ENCODE assay signal across 12 cellular contexts in genomic region chr11:102269927-102270326, GRCh38. TPM values are rescaled to one million over a fixed set of nuclear protein-coding genes. Genes with fewer than 3 reads are reported as not detected.
DNase-seq lines count a peak whose midpoint lies in the region; ATAC-seq and TF ChIP-seq lines count a peak whose summit lies in the region.
"Had no signal": no experiment of that assay in that cellular context is flagged by ENCODE, and none has a peak within 500 bp of the region (broad histone marks: within the 10 kb centered on the region; RNA-seq: fewer than 3 reads in every experiment).

No MANE protein-coding gene starts in this region.

- peaks cover 15% of the 10 kb centered on the region for H3K27me3 Mint-ChIP-seq in activated CD8-positive, alpha-beta T cell treated with anti-CD3 and anti-CD28 coated beads for 36 hours
- peaks cover 42% of the 10 kb centered on the region for H3K27me3 Mint-ChIP-seq in activated CD8-positive, alpha-beta T cell treated with anti-CD3 and anti-CD28 coated beads, Interleukin-2, amount 10 ng/mL, durations not matched to agents 7 days and 5 days (ENCODE audit: low read depth)

- H3F3A ChIP-seq in PC-9 (ENCODE audit: insufficient read depth, low read depth) = peaks cover 34% of the 10 kb centered on the region
- H3F3A ChIP-seq in smooth muscle cell (ENCODE audit: low read depth) = peaks cover 4% of the 10 kb centered on the region

- TF ChIP-seq CTCF in activated CD8-positive, alpha-beta T cell treated with anti-CD3 and anti-CD28 coated beads for 36 hours (IDR thresholded peaks at IDR 0.05) = no peak
- TF ChIP-seq CTCF in PC-9 (conservative IDR thresholded peaks at IDR 0.05) (no peak), smooth muscle cell (IDR thresholded peaks at IDR 0.05; ENCODE audit: borderline replicate concordance, insufficient read depth, poor library complexity, severe bottlenecking) (no peak)

- H3K36me3 ChIP-seq in PC-9 (ENCODE audit: low read depth) (no peaks in the 10 kb centered on the region), esophagus (ENCODE audit: control insufficient read depth in 2 of 2, insufficient read depth in 2 of 2, low read length in 1 of 2) (no peaks in the 10 kb centered on the region), smooth muscle cell (ENCODE audit: low read depth) (no peaks in the 10 kb centered on the region)
- H3K36me3 ChIP-seq: upper lobe of left lung had no signal

- peaks cover 39% of the 10 kb centered on the region for H3K4me1 ChIP-seq in PC-9 (replicated peaks; ENCODE audit: insufficient read depth)
- H3K4me1 ChIP-seq in esophagus (ENCODE audit: control insufficient read depth in 2 of 2, insufficient read depth in 2 of 2, low read length in 1 of 2) = peaks cover 0 to 2% of the 10 kb centered on the region in 2 donors
- peaks cover 8% of the 10 kb centered on the region for H3K4me1 ChIP-seq in smooth muscle cell (ENCODE audit: low read depth)
- no peaks in the 10 kb centered on the region for H3K4me1 ChIP-seq in right cardiac atrium (ENCODE audit: control insufficient read depth, insufficient read depth, low read length)

- peaks cover 3% of the 10 kb centered on the region; the same call in 1 of the 2 replicates for H3K9me3 ChIP-seq in PC-9 (ENCODE audit: insufficient read depth, low read depth)
- H3K9me3 ChIP-seq in esophagus (ENCODE audit: control insufficient read depth in 2 of 2, insufficient read depth in 1 of 2, low read depth in 1 of 2, low read length in 1 of 2) = no peaks in the 10 kb centered on the region
- no peaks in the 10 kb centered on the region for H3K9me3 ChIP-seq in smooth muscle cell (replicated peaks; ENCODE audit: low read depth)
- no peaks in the 10 kb centered on the region for H3K9me3 ChIP-seq in right cardiac atrium (ENCODE audit: control insufficient read depth, low read length)
- H3K9me3 ChIP-seq: upper lobe of left lung had no signal

- H3K27ac Mint-ChIP-seq in activated CD8-positive, alpha-beta T cell treated with anti-CD3 and anti-CD28 coated beads for 36 hours = no peak overlapping the region
- no peak overlapping the region for H3K27ac Mint-ChIP-seq in activated CD8-positive, alpha-beta T cell treated with anti-CD3 and anti-CD28 coated beads, Interleukin-2, amount 10 ng/mL, durations not matched to agents 7 days and 5 days

- H3K4me3 ChIP-seq in PC-9 (peak overlapping the region; percentile 57; the same call in 1 of the 2 replicates), esophagus (ENCODE audit: low read depth in 1 of 2, low read length in 2 of 2) (no peak overlapping the region), smooth muscle cell (no peak overlapping the region), right cardiac atrium (ENCODE audit: low read length) (no peak overlapping the region)
- H3K4me3 ChIP-seq: upper lobe of left lung had no signal

- 46 to 55% methylated on average over 2 of the region's 2 CpGs for WGBS in esophagus, 2 donors
- 44% methylated on average over 2 of the region's 2 CpGs for WGBS in smooth muscle cell (ENCODE audit: low lambda C conversion rate)
- WGBS in right cardiac atrium = 91% methylated on average over 2 of the region's 2 CpGs

- H3K9me3 Mint-ChIP-seq in activated CD8-positive, alpha-beta T cell treated with anti-CD3 and anti-CD28 coated beads for 36 hours = no peaks in the 10 kb centered on the region
- H3K9me3 Mint-ChIP-seq in activated CD8-positive, alpha-beta T cell treated with anti-CD3 and anti-CD28 coated beads, Interleukin-2, amount 10 ng/mL, durations not matched to agents 7 days and 5 days (ENCODE audit: insufficient read depth) = no peaks in the 10 kb centered on the region

- H3K36me3 Mint-ChIP-seq in activated CD8-positive, alpha-beta T cell treated with anti-CD3 and anti-CD28 coated beads for 36 hours (ENCODE audit: low read depth) = no peaks in the 10 kb centered on the region
- no peaks in the 10 kb centered on the region for H3K36me3 Mint-ChIP-seq in activated CD8-positive, alpha-beta T cell treated with anti-CD3 and anti-CD28 coated beads, Interleukin-2, amount 10 ng/mL, durations not matched to agents 7 days and 5 days (ENCODE audit: low read depth)

- peak overlapping the region; percentile 26 for H3K4me3 Mint-ChIP-seq in activated CD8-positive, alpha-beta T cell treated with anti-CD3 and anti-CD28 coated beads for 36 hours
- H3K4me3 Mint-ChIP-seq in activated CD8-positive, alpha-beta T cell treated with anti-CD3 and anti-CD28 coated beads, Interleukin-2, amount 10 ng/mL, durations not matched to agents 7 days and 5 days = no peak overlapping the region

- H3K9ac ChIP-seq in smooth muscle cell (ENCODE audit: low read depth) = no peak overlapping the region

- peaks cover 19% of the 10 kb centered on the region for H3K4me1 Mint-ChIP-seq in activated CD8-positive, alpha-beta T cell treated with anti-CD3 and anti-CD28 coated beads for 36 hours (ENCODE audit: low read depth)
- peaks cover 19% of the 10 kb centered on the region for H3K4me1 Mint-ChIP-seq in activated CD8-positive, alpha-beta T cell treated with anti-CD3 and anti-CD28 coated beads, Interleukin-2, amount 10 ng/mL, durations not matched to agents 7 days and 5 days (ENCODE audit: low read depth)

- BruUV-seq in PC-9 (replicated peaks; lab: Mats Ljungman, UMichigan) = no TSS peak

- H2AFZ ChIP-seq in PC-9 (no peak overlapping the region), smooth muscle cell (ENCODE audit: low read depth) (no peak overlapping the region)

- H3K27ac ChIP-seq in PC-9 = peak overlapping the region; percentile 59
- H3K27ac ChIP-seq in esophagus (ENCODE audit: low read depth in 2 of 2, low read length in 1 of 2) = peak overlapping the region; percentile 32 to 67
- no peak overlapping the region for H3K27ac ChIP-seq in smooth muscle cell (ENCODE audit: low read depth)
- H3K27ac ChIP-seq in right cardiac atrium (ENCODE audit: low read length) = no peak overlapping the region

- intact Hi-C loops in activated CD8-positive, alpha-beta T cell treated with anti-CD3 and anti-CD28 coated beads for 36 hours (cut with micrococcal nuclease) = no loop called here
- intact Hi-C loops in PC-9 (cut with micrococcal nuclease; ENCODE audit: unreplicated experiment) (loop anchor here (2.0 to 5.0 kb wide), 2 partner anchors 25 to 113 kb away; no protein-coding TSS in a partner anchor), right cardiac atrium (cut with DNase I) (loop anchor here in 3 of 4 donors (5.0 to 10.0 kb wide), 3 partner anchors 155 to 165 kb away; partner anchors contain the start of gene YAP1 (in 1 of the 3))

- no peaks in the 10 kb centered on the region for H3K9me2 ChIP-seq in PC-9 (ENCODE audit: insufficient read depth)

- ATAC-seq in activated CD8-positive, alpha-beta T cell treated with anti-CD3 and anti-CD28 coated beads for 36 hours = peak; percentile 28
- no peak for ATAC-seq in activated CD8-positive, alpha-beta T cell treated with anti-CD3 and anti-CD28 coated beads, Interleukin-2, amount 10 ng/mL, durations not matched to agents 7 days and 5 days
- ATAC-seq in HG03342 (IDR thresholded peaks at IDR 0.05; ENCODE audit: unreplicated experiment) (no peak), GM19397 (IDR thresholded peaks at IDR 0.05; ENCODE audit: unreplicated experiment) (no peak), right cardiac atrium (no peak)

- CTCF ChIA-PET in activated CD8-positive, alpha-beta T cell treated with anti-CD3 and anti-CD28 coated beads for 36 hours (lab: Charles Lee) = interaction anchor here (0.9 to 3.2 kb wide), 9 partner anchors 9 to 344 kb away, joined by 3 to 23 read pairs (median 15); no protein-coding TSS in a partner anchor
- CTCF ChIA-PET in activated CD8-positive, alpha-beta T cell treated with anti-CD3 and anti-CD28 coated beads, Interleukin-2, amount 10 ng/mL, durations not matched to agents 7 days and 5 days (lab: Charles Lee) = interaction anchor here (0.9 to 2.9 kb wide), 5 partner anchors 10 to 341 kb away, joined by 3 to 21 read pairs (median 3); no protein-coding TSS in a partner anchor
- CTCF ChIA-PET in PC-9 (lab: Charles Lee) = interaction anchor here (0.6 to 1.7 kb wide), 2 partner anchors 73 to 262 kb away, joined by 4 to 5 read pairs; no protein-coding TSS in a partner anchor

- H3K27me3 ChIP-seq in PC-9 (ENCODE audit: insufficient read depth, low read depth) (no peaks in the 10 kb centered on the region), esophagus (ENCODE audit: control insufficient read depth in 1 of 2, insufficient read depth in 2 of 2, low read length in 2 of 2) (no peaks in the 10 kb centered on the region), smooth muscle cell (ENCODE audit: low read depth) (no peaks in the 10 kb centered on the region), right cardiac atrium (ENCODE audit: control insufficient read depth, insufficient read depth) (no peaks in the 10 kb centered on the region)

- H4K20me1 ChIP-seq in PC-9 (ENCODE audit: insufficient read depth) = no peaks in the 10 kb centered on the region
- H4K20me1 ChIP-seq in smooth muscle cell (ENCODE audit: low read depth) = no peaks in the 10 kb centered on the region

- no peak for DNase-seq in activated CD8-positive, alpha-beta T cell treated with anti-CD3 and anti-CD28 coated beads for 36 hours
- DNase-seq in activated CD8-positive, alpha-beta T cell treated with anti-CD3 and anti-CD28 coated beads, Interleukin-2, amount 10 ng/mL, durations not matched to agents 7 days and 5 days = no peak
- peak; percentile 22 to 95 for DNase-seq in PC-9
- no peak for DNase-seq in smooth muscle cell (lab: John Stamatoyannopoulos, UW; ENCODE audit: unreplicated experiment)
- DNase-seq in right cardiac atrium = no peak
- DNase-seq: central memory CD4-positive, alpha-beta T cell; DMS79; Kasumi-1; upper lobe of left lung had no signal

- H3K4me2 ChIP-seq in PC-9 (peak overlapping the region; percentile 93), smooth muscle cell (peak overlapping the region; percentile 22)

- POLR2A ChIA-PET in activated CD8-positive, alpha-beta T cell treated with anti-CD3 and anti-CD28 coated beads for 36 hours (lab: Charles Lee) = no interaction called here
- POLR2A ChIA-PET in activated CD8-positive, alpha-beta T cell treated with anti-CD3 and anti-CD28 coated beads, Interleukin-2, amount 10 ng/mL, durations not matched to agents 7 days and 5 days (lab: Charles Lee) = no interaction called here
- POLR2A ChIA-PET in PC-9 (lab: Charles Lee; ENCODE audit: unreplicated experiment) = interaction anchor here (0.6 kb wide), 2 partner anchors 391 to 824 kb away, joined by 3 read pairs; no protein-coding TSS in a partner anchor

- H3K79me2 ChIP-seq in PC-9 (ENCODE audit: low read depth) = no peaks in the 10 kb centered on the region
- H3K79me2 ChIP-seq in smooth muscle cell (ENCODE audit: low read depth) = no peaks in the 10 kb centered on the region

RNA-seq across cellular contexts. Expression of gene BIRC3, which starts 47.4 kb away (rescaled TPM):
- total RNA-seq in activated CD8-positive, alpha-beta T cell treated with anti-CD3 and anti-CD28 coated beads for 36 hours = 100 to 1,000 TPM; 102 to 108 TPM
- 10 to 100 TPM; 12.9 to 14.5 TPM for total RNA-seq in activated CD8-positive, alpha-beta T cell treated with anti-CD3 and anti-CD28 coated beads, Interleukin-2, amount 10 ng/mL, durations not matched to agents 7 days and 5 days
- 3.8 and 4.8 TPM in 2 replicates for total RNA-seq in PC-9 (2021)
- polyA plus RNA-seq in esophagus = 1 to 10 TPM; 2.2 to 9.8 TPM
- total RNA-seq in smooth muscle cell = 1.6 and 1.7 TPM in 2 replicates
- 0.74 and 0.94 TPM in 2 replicates for polyA plus RNA-seq in smooth muscle cell
- 10 to 100 TPM in 3 of 4 donors, 1 to 10 TPM in 1; 8.7 to 11.9 (median 11.7) TPM for total RNA-seq in right cardiac atrium
- polyA plus RNA-seq in right cardiac atrium = 6.2 TPM

Comparison
In these comparisons a context has a peak if more than half of its experiments do, and no peak if none do; other contexts are left out.
1. RNA of gene BIRC3, which starts 47.4 kb away (total RNA-seq): 102 to 108 TPM in activated CD8-positive, alpha-beta T cell treated with anti-CD3 and anti-CD28 coated beads for 36 hours; 12.9 to 14.5 TPM in activated CD8-positive, alpha-beta T cell treated with anti-CD3 and anti-CD28 coated beads, Interleukin-2, amount 10 ng/mL, durations not matched to agents 7 days and 5 days, 8.7 to 11.9 TPM in right cardiac atrium, 3.8 to 4.8 TPM in PC-9 and 1.6 to 1.7 TPM in smooth muscle cell; every median in the first group is over 4 times any median in the second.
2. DNase-seq: peak in PC-9 (2 of 2); none in activated CD8-positive, alpha-beta T cell treated with anti-CD3 and anti-CD28 coated beads for 36 hours (single experiment), activated CD8-positive, alpha-beta T cell treated with anti-CD3 and anti-CD28 coated beads, Interleukin-2, amount 10 ng/mL, durations not matched to agents 7 days and 5 days (single experiment), smooth muscle cell (single experiment) and right cardiac atrium (0 of 3).
3. H3K27ac ChIP-seq: peak in PC-9 (single experiment) and esophagus (2 of 2); none in smooth muscle cell (single experiment) and right cardiac atrium (single experiment).